Comparison of ENCODE assay signal across 14 cellular contexts in the genomic region with DNA sequence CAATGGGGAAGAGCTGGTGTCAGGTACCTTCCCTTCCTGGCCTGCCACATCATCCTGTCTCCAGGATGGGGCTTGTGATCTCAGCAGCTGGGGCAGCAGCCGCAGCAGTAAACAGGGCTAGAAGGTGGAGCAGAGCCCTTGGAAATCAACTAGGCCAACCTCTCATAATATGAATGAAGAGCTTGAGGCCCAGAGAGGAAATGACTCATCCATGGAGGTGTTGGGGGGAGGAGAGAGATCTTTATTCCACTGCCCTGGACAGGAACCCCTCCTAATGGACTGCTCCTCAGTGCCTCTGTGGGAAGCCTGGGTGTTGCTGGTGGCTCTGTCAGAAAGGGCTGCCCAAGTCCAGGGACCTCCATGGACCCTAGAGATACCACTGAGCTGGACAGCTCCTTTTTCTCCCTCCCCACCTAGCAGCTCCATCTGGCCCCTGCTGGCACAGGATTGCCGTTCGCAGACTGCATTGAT.
A peak's percentile ranks its signal among the peaks of the same experiment; 100 is the strongest.
DNase-seq lines count a peak whose midpoint lies in the region; ATAC-seq, FAIRE-seq and TF ChIP-seq lines count a peak whose summit lies in the region.
"Had no signal": no experiment of that assay in that cellular context is flagged by ENCODE, and none has a peak within 500 bp of the region (broad histone marks: within the 10 kb centered on the region; RNA-seq: fewer than 3 reads in every experiment).

No MANE protein-coding gene starts in this region.

- no peak overlapping the region for H3K9ac ChIP-seq in DND-41 (ENCODE audit: low read depth, low read length)

- no peak overlapping the region for H3K4me2 ChIP-seq in DND-41 (ENCODE audit: insufficient read depth, low read length)

- H3K79me2 ChIP-seq in DND-41 (ENCODE audit: insufficient read depth, low read length): no peaks in the 10 kb centered on the region

- TF ChIP-seq CTCF in DND-41 (IDR thresholded peaks at IDR 0.05; ENCODE audit: borderline replicate concordance, extremely low read depth, low read length, poor library complexity, severe bottlenecking): no peak
- no peak for TF ChIP-seq CTCF in stomach (IDR thresholded peaks at IDR 0.05)

- TF ChIP-seq POLR2A in stomach (IDR thresholded peaks at IDR 0.05): no peak

- H3K27me3 ChIP-seq in DND-41 (ENCODE audit: insufficient read depth, low read length, poor library complexity) (peaks cover 2% of the 10 kb centered on the region), stomach (peaks cover 0 to 34% (median 15%) of the 10 kb centered on the region in 3 donors)

- peak; percentile 12 for DNase-seq in DND-41
- DNase-seq in HTR-8/SVneo (ENCODE audit: insufficient read length, low spot score): peak; percentile 42
- peak; percentile 14 to 42 for DNase-seq in SW 1271 (lab: John Stamatoyannopoulos, UW)
- DNase-seq in iPS-NIHi11 (ENCODE audit: low spot score): peak; percentile 62
- no peak for DNase-seq in hepatic stellate cell (ENCODE audit: low spot score)
- DNase-seq in NCI-H1105 (lab: John Stamatoyannopoulos, UW): no peak
- no peak for DNase-seq in stomach
- DNase-seq: activated B cell treated with CpG ODN at 0.5 μM for 24 hours, anterior cingulate cortex, GF-D8, head of caudate nucleus, NCI-H2081 treated with DMSO at 0.1 percent for 48 hours had no signal

- peak; percentile 28; the same call in 2 of the 3 replicates for ATAC-seq in DND-41 (ENCODE audit: insufficient read depth, low read depth)
- no peak for ATAC-seq in HG03571 (IDR thresholded peaks at IDR 0.05; ENCODE audit: unreplicated experiment)

- H3K4me3 ChIP-seq in DND-41 (ENCODE audit: low read depth in 1 of 2, low read length in 2 of 2) (no peak overlapping the region), stomach (no peak overlapping the region)

- no peaks in the 10 kb centered on the region for H3K9me3 ChIP-seq in DND-41 (ENCODE audit: insufficient read depth, low read length, severe bottlenecking)
- H3K9me3 ChIP-seq in stomach: no peaks in the 10 kb centered on the region
- H3K9me3 ChIP-seq: neutrophil had no signal

- no peaks in the 10 kb centered on the region for H3K4me1 ChIP-seq in DND-41 (ENCODE audit: insufficient read depth, low read length)
- peaks cover 7 to 16% (median 14%) of the 10 kb centered on the region in 4 donors for H3K4me1 ChIP-seq in stomach

- WGBS in stomach, 5 donors: 53 to 88% (median 82%) methylated on average over 3 of the region's 3 CpGs

- FAIRE-seq in HTR-8/SVneo (lab: Jason Lieb, UNC): no peak

- peaks cover 10% of the 10 kb centered on the region for H4K20me1 ChIP-seq in DND-41 (ENCODE audit: insufficient read depth, low read length)

- no peaks in the 10 kb centered on the region for H3K36me3 ChIP-seq in DND-41 (ENCODE audit: insufficient read depth, low read length)
- no peaks in the 10 kb centered on the region for H3K36me3 ChIP-seq in stomach
- H3K36me3 ChIP-seq: neutrophil had no signal

- no peak overlapping the region for H2AFZ ChIP-seq in DND-41 (ENCODE audit: low read depth, low read length)

- intact Hi-C loops in stomach (cut with DNase I; ENCODE audit: low total_unique reads): no loop called here

- no peak overlapping the region for H3K27ac ChIP-seq in DND-41 (ENCODE audit: low read length)
- H3K27ac ChIP-seq in stomach: no peak overlapping the region
- H3K27ac ChIP-seq: neutrophil had no signal

- TF ChIP-seq EP300 in stomach (IDR thresholded peaks at IDR 0.05): no peak

Comparison
In these comparisons a context has a peak if more than half of its experiments do, and no peak if none do; other contexts are left out.
1. DNase-seq: peak in DND-41 (single experiment), HTR-8/SVneo (single experiment), SW 1271 (2 of 2) and iPS-NIHi11 (single experiment); none in hepatic stellate cell (single experiment), NCI-H1105 (single experiment) and stomach (single experiment).